10 cellular contexts compared by ENCODE assay signal in the genomic region with DNA sequence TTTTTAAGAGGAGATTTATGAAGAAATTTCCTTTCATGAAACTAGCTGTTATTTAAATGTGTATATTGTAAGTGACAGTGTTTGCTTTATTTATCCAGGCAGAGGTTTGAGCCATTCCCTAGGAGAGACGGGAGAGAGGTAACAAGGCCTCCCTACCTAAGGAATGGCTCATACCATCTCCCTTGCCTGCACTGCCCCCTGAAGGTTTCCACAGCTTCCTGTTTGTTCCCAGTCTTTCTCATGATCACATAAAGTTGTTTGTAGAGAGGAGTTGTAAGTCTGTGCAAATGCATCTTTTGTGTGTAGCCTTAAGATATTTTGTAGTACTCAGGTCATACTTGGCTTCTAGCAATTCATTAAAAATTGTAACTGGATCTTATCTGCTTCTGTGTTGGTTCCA.
DNase-seq lines count a peak whose midpoint lies in the region; ATAC-seq and TF ChIP-seq lines count a peak whose summit lies in the region.
"Had no signal": no experiment of that assay in that cellular context is flagged by ENCODE, and none has a peak within 500 bp of the region (broad histone marks: within the 10 kb centered on the region; RNA-seq: fewer than 3 reads in every experiment).

No MANE protein-coding gene starts in this region.

- 0 out of 2 replicates have a peak, but pooled peaks have one; percentile 9 for TF ChIP-seq CTCF in GM12875 (IDR thresholded peaks at IDR 0.05; ENCODE audit: borderline replicate concordance, insufficient read depth, low read depth, low read length)
- peak; percentile 93 for TF ChIP-seq CTCF in choroid plexus epithelial cell (conservative IDR thresholded peaks at IDR 0.05; ENCODE audit: low read depth, low read length)

- no peaks in the 10 kb centered on the region for H3K27me3 Mint-ChIP-seq in activated T-cell treated with anti-CD3 and anti-CD28 coated beads, Interleukin-2, amount 50 U/mL, for 4 hours (ENCODE audit: low read depth)

- peak; percentile 52 for DNase-seq in NCI-H446 treated with DMSO at 0.1 percent for 48 hours (lab: John Stamatoyannopoulos, UW)
- peak; percentile 77 for DNase-seq in choroid plexus epithelial cell (ENCODE audit: low read depth)
- DNase-seq in non-pigmented ciliary epithelial cell (ENCODE audit: low read depth) = peak; percentile 17
- DNase-seq in amygdala (lab: John Stamatoyannopoulos, UW) = no peak
- no peak for DNase-seq in nucleus accumbens (lab: John Stamatoyannopoulos, UW)
- no peak for DNase-seq in activated T-cell treated with anti-CD3 and anti-CD28 coated beads, Interleukin-2, amount 50 U/mL, for 4 hours
- DNase-seq: activated CD8-positive, alpha-beta memory T cell treated with anti-CD3 and anti-CD28 coated beads for 24 hours; natural killer cell; NCI-H2227 treated with DMSO at 0.1 percent for 48 hours had no signal

- no peak overlapping the region for H3K4me3 Mint-ChIP-seq in activated T-cell treated with anti-CD3 and anti-CD28 coated beads, Interleukin-2, amount 50 U/mL, for 4 hours
- H3K4me3 Mint-ChIP-seq: natural killer cell had no signal

- H3K4me3 ChIP-seq in GM12875 (ENCODE audit: low read depth, low read length) (no peak overlapping the region), choroid plexus epithelial cell (ENCODE audit: low read depth, low read length) (no peak overlapping the region)

- no peak for ATAC-seq in activated T-cell treated with anti-CD3 and anti-CD28 coated beads, Interleukin-2, amount 50 U/mL, for 4 hours
- ATAC-seq: natural killer cell had no signal

- H3K4me1 Mint-ChIP-seq in activated T-cell treated with anti-CD3 and anti-CD28 coated beads, Interleukin-2, amount 50 U/mL, for 4 hours (ENCODE audit: low read depth) = no peaks in the 10 kb centered on the region
- H3K4me1 Mint-ChIP-seq: natural killer cell had no signal

- no peaks in the 10 kb centered on the region for H3K36me3 Mint-ChIP-seq in activated T-cell treated with anti-CD3 and anti-CD28 coated beads, Interleukin-2, amount 50 U/mL, for 4 hours (ENCODE audit: insufficient read depth)

- peaks cover 6% of the 10 kb centered on the region for H3K9me3 Mint-ChIP-seq in activated T-cell treated with anti-CD3 and anti-CD28 coated beads, Interleukin-2, amount 50 U/mL, for 4 hours

Comparison
In these comparisons a context has a peak if more than half of its experiments do, and no peak if none do; other contexts are left out.
1. DNase-seq: peak in NCI-H446 treated with DMSO at 0.1 percent for 48 hours (single experiment), choroid plexus epithelial cell (single experiment) and non-pigmented ciliary epithelial cell (single experiment); none in amygdala (0 of 56), nucleus accumbens (0 of 56) and activated T-cell treated with anti-CD3 and anti-CD28 coated beads, Interleukin-2, amount 50 U/mL, for 4 hours (single experiment).